In genomic region chr7:100091411-100092181, GRCh38 we compare ENCODE assay signal across 1 cellular context.
A peak's percentile ranks its signal among the peaks of the same experiment; 100 is the strongest.
TF ChIP-seq lines count a peak whose summit lies in the region.

No MANE protein-coding gene starts in this region.

TF ChIP-seq in GM12878, 131 proteins besides CTCF, POLR2A, EP300 and RAD21 (continues in another document):
- TF ChIP-seq TARDBP (IDR thresholded peaks at IDR 0.05; ENCODE audit: borderline replicate concordance) (0 out of 2 replicates have a peak, but pooled peaks have one; percentile 22), MTA2 (IDR thresholded peaks at IDR 0.05; ENCODE audit: low read depth) (no peak), BCL11A (IDR thresholded peaks at IDR 0.05; ENCODE audit: low read depth, low read length) (no peak), POLR2AphosphoS5 (IDR thresholded peaks at IDR 0.05; ENCODE audit: low read length) (peak; percentile 77), MAX (IDR thresholded peaks at IDR 0.05; ENCODE audit: low read depth, low read length) (no peak), CEBPZ (IDR thresholded peaks at IDR 0.05; ENCODE audit: low read depth, low read length) (no peak), MYB (IDR thresholded peaks at IDR 0.05; ENCODE audit: borderline replicate concordance, low read depth, low read length) (no peak), NRF1 (conservative IDR thresholded peaks at IDR 0.05; ENCODE audit: low read depth, low read length) (no peak), ZBED1 (IDR thresholded peaks at IDR 0.05; ENCODE audit: borderline replicate concordance) (peak; percentile 64; the same call in 1 of the 2 replicates), ESRRA (IDR thresholded peaks at IDR 0.05; ENCODE audit: low read length) (no peak), EGR1 (IDR thresholded peaks at IDR 0.05; ENCODE audit: borderline replicate concordance in 1 of 2, low read depth in 2 of 2, low read length in 2 of 2) (no peak), NFYA (IDR thresholded peaks at IDR 0.05; ENCODE audit: borderline replicate concordance, low read depth, low read length) (no peak), SIX5 (IDR thresholded peaks at IDR 0.05; ENCODE audit: low read depth, low read length, severe bottlenecking) (no peak), NR2C1 (IDR thresholded peaks at IDR 0.05) (no peak), JUNB (IDR thresholded peaks at IDR 0.05) (no peak), E2F4 (IDR thresholded peaks at IDR 0.05; ENCODE audit: low read depth, low read length) (no peak), CBX3 (IDR thresholded peaks at IDR 0.05; ENCODE audit: borderline replicate concordance, low read depth) (no peak), ZNF687 (IDR thresholded peaks at IDR 0.05) (no peak), ELK1 (IDR thresholded peaks at IDR 0.05; ENCODE audit: low read depth, low read length) (no peak), RBBP5 (conservative IDR thresholded peaks at IDR 0.05) (no peak), IRF4 (IDR thresholded peaks at IDR 0.05; ENCODE audit: low read depth, low read length) (no peak), MEF2B (IDR thresholded peaks at IDR 0.05; ENCODE audit: partially characterized antibody, poor library complexity, severe bottlenecking) (no peak), NR2C2 (IDR thresholded peaks at IDR 0.05; ENCODE audit: borderline replicate concordance, control insufficient read depth, insufficient read length, low read depth) (no peak), CEBPB (IDR thresholded peaks at IDR 0.05; ENCODE audit: borderline replicate concordance in 1 of 2, low read depth in 2 of 2, low read length in 2 of 2) (no peak), KDM1A (IDR thresholded peaks at IDR 0.05; ENCODE audit: borderline replicate concordance) (no peak), BCL3 (IDR thresholded peaks at IDR 0.05; ENCODE audit: borderline replicate concordance, insufficient read depth, low read depth, low read length, poor library complexity, severe bottlenecking) (no peak), SREBF2 (IDR thresholded peaks at IDR 0.05; ENCODE audit: low read length) (no peak), BMI1 (IDR thresholded peaks at IDR 0.05; ENCODE audit: borderline replicate concordance) (no peak), SUPT20H (IDR thresholded peaks at IDR 0.05; ENCODE audit: borderline replicate concordance, control insufficient read depth, low read depth, low read length) (no peak), PAX5 (IDR thresholded peaks at IDR 0.05; ENCODE audit: borderline replicate concordance, low read depth, low read length) (no peak), RCOR1 (conservative IDR thresholded peaks at IDR 0.05; ENCODE audit: low read depth, low read length) (no peak), TCF7 (IDR thresholded peaks at IDR 0.05; ENCODE audit: borderline replicate concordance) (no peak), FOXM1 (IDR thresholded peaks at IDR 0.05; ENCODE audit: low read depth, low read length) (no peak), ZBTB40 (IDR thresholded peaks at IDR 0.05; ENCODE audit: borderline replicate concordance) (no peak), FOS (IDR thresholded peaks at IDR 0.05; ENCODE audit: borderline replicate concordance, extremely low read depth, insufficient read length) (no peak), ATF2 (IDR thresholded peaks at IDR 0.05; ENCODE audit: low read length) (no peak), POU2F2 (IDR thresholded peaks at IDR 0.05; ENCODE audit: borderline replicate concordance, low read depth, low read length) (peak; percentile 21; the same call in 1 of the 3 replicates), NKRF (conservative IDR thresholded peaks at IDR 0.05) (no peak), TBL1XR1 (IDR thresholded peaks at IDR 0.05; ENCODE audit: low read depth, low read length) (no peak), SREBF1 (IDR thresholded peaks at IDR 0.05; ENCODE audit: low read length) (no peak), PML (IDR thresholded peaks at IDR 0.05; ENCODE audit: low read length) (peak; percentile 60), SMAD1 (IDR thresholded peaks at IDR 0.05; ENCODE audit: low read depth, partially characterized antibody) (no peak)
